18 cellular contexts compared by ENCODE assay signal in genomic region chr7:80232969-80233724, GRCh38.
"Had no signal": no experiment of that assay in that cellular context is flagged by ENCODE, and none has a peak within 500 bp of the region (broad histone marks: within the 10 kb centered on the region; RNA-seq: fewer than 3 reads in every experiment).

No MANE protein-coding gene starts in this region.

- H3K4me3 ChIP-seq: stomach, thoracic aorta, upper lobe of right lung had no signal

- H3K9me3 ChIP-seq: stomach, thoracic aorta, upper lobe of right lung had no signal

- ATAC-seq: activated T-cell treated with anti-CD3 and anti-CD28 coated beads, Interleukin-2, amount 50 U/mL, for 72 hours; effector memory CD8-positive, alpha-beta T cell; upper lobe of right lung had no signal

- DNase-seq: activated CD4-positive, alpha-beta T cell treated with anti-CD3 and anti-CD28 coated beads, Interleukin-2, amount 10 ng/mL, durations not matched to agents 7 days and 5 days; activated CD8-positive, alpha-beta memory T cell treated with anti-CD3 and anti-CD28 coated beads, Interleukin-2, amount 50 U/mL, for 48 hours; activated gamma-delta T cell; activated T-cell treated with anti-CD3 and anti-CD28 coated beads, Interleukin-2, amount 50 U/mL, for 72 hours; amniotic stem cell; dermis blood vessel endothelial cell; effector memory CD8-positive, alpha-beta T cell; erythroblast; hippocampal formation; kidney glomerular epithelial cell; nephron progenitor cell; occipital lobe; stimulated activated CD4-positive, alpha-beta T cell treated with anti-CD3 and anti-CD28 coated beads, Interleukin-12 subunit alpha, Interleukin-12 subunit beta, amount 100 ng/mL, for 4 hours; stimulated activated CD4-positive, alpha-beta T cell treated with anti-CD3 and anti-CD28 coated beads, Interleukin-2, amount 100 ng/mL, for 24 hours; stomach; SW 1271; upper lobe of right lung had no signal

- H3K27ac ChIP-seq: stomach, thoracic aorta, upper lobe of right lung had no signal

- H3K4me1 ChIP-seq: stomach, upper lobe of right lung had no signal

- H3K27me3 ChIP-seq: stomach, upper lobe of right lung had no signal

- H3K36me3 ChIP-seq: stomach, thoracic aorta, upper lobe of right lung had no signal
